Comparison of ENCODE assay signal across 8 cellular contexts in the genomic region with DNA sequence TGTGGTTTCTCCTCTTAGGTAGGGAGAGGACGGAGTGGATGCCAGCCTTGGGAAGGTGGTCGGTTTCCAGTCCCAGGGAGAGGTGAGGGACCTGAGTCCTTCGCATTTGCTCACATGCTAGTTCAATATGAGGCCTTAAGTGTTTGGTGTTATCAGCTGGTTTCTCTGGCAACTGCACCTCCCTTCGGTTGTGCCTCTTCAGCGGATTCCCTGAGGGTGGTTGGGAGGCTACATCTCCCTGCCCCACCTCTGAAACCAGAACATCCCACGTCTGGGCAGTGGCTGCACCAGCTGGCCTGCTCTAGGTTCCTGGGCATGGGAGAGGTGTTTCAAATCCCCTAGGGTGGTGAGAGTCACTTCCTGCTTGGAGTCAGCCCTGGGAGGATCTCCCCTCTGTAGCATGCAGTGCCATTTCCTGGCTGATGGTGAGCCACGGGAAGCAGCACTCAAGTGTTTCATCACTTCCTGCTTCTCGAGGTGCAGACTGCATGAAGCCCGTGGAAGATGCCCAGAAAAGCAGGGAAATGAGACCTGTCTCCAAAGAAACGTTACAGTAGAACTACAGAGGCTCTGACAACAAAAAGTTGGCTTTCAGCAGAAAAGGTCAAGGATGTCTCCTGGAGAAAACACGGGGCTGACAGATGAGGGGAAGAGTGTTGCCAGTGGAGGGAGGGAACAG.
DNase-seq lines count a peak whose midpoint lies in the region; ATAC-seq and TF ChIP-seq lines count a peak whose summit lies in the region.

No MANE protein-coding gene starts in this region.

- no peak for ATAC-seq in HG03571 (IDR thresholded peaks at IDR 0.05; ENCODE audit: unreplicated experiment)

- no peak for TF ChIP-seq CTCF in GM20000 (IDR thresholded peaks at IDR 0.05; ENCODE audit: extremely low read depth, missing control alignments)

- DNase-seq in COR-L47 (lab: John Stamatoyannopoulos, UW): peak; percentile 19
- DNase-seq in KG1 (lab: John Stamatoyannopoulos, UW): peak; percentile 31
- peak; percentile 6 to 27 for DNase-seq in activated CD4-positive, alpha-beta T cell treated with anti-CD3 and anti-CD28 coated beads, Interleukin-2, amount 50 U/mL, for 24 hours (ENCODE audit: low read depth in 1 of 2, low spot score in 1 of 2)
- DNase-seq in fibroblast of peridontal ligament (ENCODE audit: extremely low read depth): peak; percentile 7
- peak; percentile 6 to 24 (median 14) for DNase-seq in stimulated activated CD4-positive, alpha-beta T cell treated with anti-CD3 and anti-CD28 coated beads, Interleukin-1b, Interleukin-23, amount 100 ng/mL, for 24 hours (ENCODE audit: low read depth in 4 of 4, low spot score in 1 of 4)
- DNase-seq in GM20000 (ENCODE audit: low spot score): no peak
- DNase-seq in NCI-H526 (lab: John Stamatoyannopoulos, UW): no peak

Comparison
In these comparisons a context has a peak if more than half of its experiments do, and no peak if none do; other contexts are left out.
1. DNase-seq: peak in COR-L47 (single experiment), KG1 (single experiment), activated CD4-positive, alpha-beta T cell treated with anti-CD3 and anti-CD28 coated beads, Interleukin-2, amount 50 U/mL, for 24 hours (2 of 2), fibroblast of peridontal ligament (single experiment) and stimulated activated CD4-positive, alpha-beta T cell treated with anti-CD3 and anti-CD28 coated beads, Interleukin-1b, Interleukin-23, amount 100 ng/mL, for 24 hours (4 of 4); none in GM20000 (single experiment) and NCI-H526 (0 of 2).